28 cellular contexts compared by ENCODE assay signal in genomic region chr5:78265163-78265562, GRCh38.
"Had no signal": no experiment of that assay in that cellular context is flagged by ENCODE, and none has a peak within 500 bp of the region (broad histone marks: within the 10 kb centered on the region; RNA-seq: fewer than 3 reads in every experiment).

No MANE protein-coding gene starts in this region.

- H3K4me3 Mint-ChIP-seq: activated CD4-positive, alpha-beta memory T cell treated with anti-CD3 and anti-CD28 coated beads, Interleukin-2, amount 10 ng/mL, durations not matched to agents 7 days and 5 days; activated CD4-positive, alpha-beta T cell treated with anti-CD3 and anti-CD28 coated beads, Interleukin-2, amount 10 ng/mL, durations not matched to agents 7 days and 5 days; activated naive CD4-positive, alpha-beta T cell treated with anti-CD3 and anti-CD28 coated beads, Interleukin-2, amount 10 ng/mL, durations not matched to agents 7 days and 5 days; activated naive CD8-positive, alpha-beta T cell treated with anti-CD3 and anti-CD28 coated beads, Interleukin-2, amount 10 ng/mL, durations not matched to agents 7 days and 5 days; activated T-cell treated with anti-CD3 and anti-CD28 coated beads, Interleukin-2, amount 50 U/mL, for 4 hours; activated T-helper 17 cell treated with anti-CD3 and anti-CD28 coated beads, Interleukin-2, amount 50 U/mL, for 72 hours; central memory CD8-positive, alpha-beta T cell; dendritic cell treated with granulocyte-macrophage colony-stimulating factor and Interleukin-4, amounts not matched to agents 40 ng/mL and 50 ng/mL, for 4 days; endodermal cell had no signal

- H3K9me3 Mint-ChIP-seq: activated CD4-positive, alpha-beta memory T cell treated with anti-CD3 and anti-CD28 coated beads, Interleukin-2, amount 10 ng/mL, durations not matched to agents 7 days and 5 days; activated naive CD4-positive, alpha-beta T cell treated with anti-CD3 and anti-CD28 coated beads, Interleukin-2, amount 10 ng/mL, durations not matched to agents 7 days and 5 days; activated naive CD4-positive, alpha-beta T cell treated with anti-CD3 and anti-CD28 coated beads, Interleukin-2, amount 50 U/mL, for 72 hours; activated T-cell treated with anti-CD3 and anti-CD28 coated beads, Interleukin-2, amount 50 U/mL, for 4 hours; activated T-helper 17 cell treated with anti-CD3 and anti-CD28 coated beads, Interleukin-2, amount 50 U/mL, for 72 hours; central memory CD8-positive, alpha-beta T cell; dendritic cell treated with granulocyte-macrophage colony-stimulating factor and Interleukin-4, amounts not matched to agents 40 ng/mL and 50 ng/mL, for 4 days; endodermal cell had no signal

- H3K27me3 Mint-ChIP-seq: activated CD4-positive, alpha-beta memory T cell treated with anti-CD3 and anti-CD28 coated beads, Interleukin-2, amount 10 ng/mL, durations not matched to agents 7 days and 5 days; activated CD4-positive, alpha-beta T cell treated with anti-CD3 and anti-CD28 coated beads, Interleukin-2, amount 10 ng/mL, durations not matched to agents 7 days and 5 days; activated naive CD4-positive, alpha-beta T cell treated with anti-CD3 and anti-CD28 coated beads, Interleukin-2, amount 10 ng/mL, durations not matched to agents 7 days and 5 days; activated naive CD8-positive, alpha-beta T cell treated with anti-CD3 and anti-CD28 coated beads, Interleukin-2, amount 10 ng/mL, durations not matched to agents 7 days and 5 days; activated T-helper 17 cell treated with anti-CD3 and anti-CD28 coated beads, Interleukin-2, amount 50 U/mL, for 72 hours; central memory CD8-positive, alpha-beta T cell; dendritic cell treated with granulocyte-macrophage colony-stimulating factor and Interleukin-4, amounts not matched to agents 40 ng/mL and 50 ng/mL, for 4 days had no signal

- H3K4me3 ChIP-seq: ascending aorta, coronary artery, dorsolateral prefrontal cortex had no signal

- H3K4me1 Mint-ChIP-seq: activated CD4-positive, alpha-beta memory T cell treated with anti-CD3 and anti-CD28 coated beads, Interleukin-2, amount 10 ng/mL, durations not matched to agents 7 days and 5 days; endodermal cell had no signal

- ATAC-seq: activated T-cell treated with anti-CD3 and anti-CD28 coated beads, Interleukin-2, amount 50 U/mL, for 4 hours; activated T-helper 17 cell treated with anti-CD3 and anti-CD28 coated beads, Interleukin-2, amount 50 U/mL, for 72 hours; esophagus mucosa had no signal

- H3K27ac Mint-ChIP-seq: activated CD4-positive, alpha-beta memory T cell treated with anti-CD3 and anti-CD28 coated beads, Interleukin-2, amount 10 ng/mL, durations not matched to agents 7 days and 5 days; activated CD4-positive, alpha-beta T cell treated with anti-CD3 and anti-CD28 coated beads, Interleukin-2, amount 10 ng/mL, durations not matched to agents 7 days and 5 days; activated naive CD4-positive, alpha-beta T cell treated with anti-CD3 and anti-CD28 coated beads, Interleukin-2, amount 10 ng/mL, durations not matched to agents 7 days and 5 days; activated naive CD4-positive, alpha-beta T cell treated with anti-CD3 and anti-CD28 coated beads, Interleukin-2, amount 50 U/mL, for 72 hours; activated naive CD8-positive, alpha-beta T cell treated with anti-CD3 and anti-CD28 coated beads, Interleukin-2, amount 10 ng/mL, durations not matched to agents 7 days and 5 days; activated T-helper 17 cell treated with anti-CD3 and anti-CD28 coated beads, Interleukin-2, amount 50 U/mL, for 72 hours; dendritic cell treated with granulocyte-macrophage colony-stimulating factor and Interleukin-4, amounts not matched to agents 40 ng/mL and 50 ng/mL, for 4 days; endodermal cell had no signal

- H3K27ac ChIP-seq: ascending aorta, brain microvascular endothelial cell, coronary artery, dorsolateral prefrontal cortex had no signal

- H3K27me3 ChIP-seq: ascending aorta, brain microvascular endothelial cell, dorsolateral prefrontal cortex had no signal

- DNase-seq: activated CD4-positive, alpha-beta memory T cell treated with anti-CD3 and anti-CD28 coated beads, Interleukin-2, amount 10 ng/mL, durations not matched to agents 7 days and 5 days; activated CD4-positive, alpha-beta T cell treated with anti-CD3 and anti-CD28 coated beads for 1 hour; activated CD4-positive, alpha-beta T cell treated with anti-CD3 and anti-CD28 coated beads for 4 hours; activated CD4-positive, alpha-beta T cell treated with anti-CD3 and anti-CD28 coated beads, Interleukin-2, amount 10 ng/mL, durations not matched to agents 7 days and 5 days; activated CD4-positive, alpha-beta T cell treated with anti-CD3 and anti-CD28 coated beads, Interleukin-2, amount 50 U/mL, for 4 hours; activated CD8-positive, alpha-beta memory T cell treated with anti-CD3 and anti-CD28 coated beads, Interleukin-2, amount 50 U/mL, for 48 hours; activated effector memory CD4-positive, alpha-beta T cell treated with anti-CD3 and anti-CD28 coated beads, Interleukin-2, amount 50 U/mL, for 16 hours; activated naive CD4-positive, alpha-beta T cell; activated naive CD4-positive, alpha-beta T cell treated with anti-CD3 and anti-CD28 coated beads, Interleukin-2, amount 10 ng/mL, durations not matched to agents 7 days and 5 days; activated naive CD8-positive, alpha-beta T cell treated with anti-CD3 and anti-CD28 coated beads, Interleukin-2, amount 10 ng/mL, durations not matched to agents 7 days and 5 days; activated T-cell treated with anti-CD3 and anti-CD28 coated beads for 4 hours; activated T-cell treated with anti-CD3 and anti-CD28 coated beads, Interleukin-2, amount 50 U/mL, for 4 hours; brain microvascular endothelial cell; dorsolateral prefrontal cortex; effector memory CD4-positive, alpha-beta T cell; endodermal cell; foreskin fibroblast; head of caudate nucleus; T-helper 2 cell had no signal

- H3K4me1 ChIP-seq: ascending aorta had no signal

- H3K9me3 ChIP-seq: ascending aorta had no signal

- FAIRE-seq: bronchial epithelial cell, frontal cortex had no signal
